ENCODE assay signal across 11 cellular contexts in the genomic region with DNA sequence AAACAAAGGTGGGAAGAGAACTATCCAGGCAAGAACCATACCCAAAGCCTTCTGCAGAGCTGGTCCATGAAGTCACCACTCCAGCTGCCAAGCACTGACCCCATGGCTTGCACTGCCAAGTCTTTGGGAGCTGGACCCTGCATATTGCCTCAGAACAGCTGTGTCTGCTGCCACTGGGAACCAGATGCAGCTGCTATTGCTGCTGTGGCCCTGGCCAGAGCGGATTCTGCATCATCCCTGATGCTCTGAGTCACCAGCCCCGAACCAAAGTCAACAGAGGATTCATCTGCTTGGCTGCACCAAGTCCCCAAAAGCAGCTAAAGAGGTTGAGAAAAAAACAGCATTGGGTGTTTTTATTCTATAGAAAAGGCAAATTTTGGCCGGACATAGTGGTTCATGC. TPM values are rescaled to one million over a fixed set of nuclear protein-coding genes. Genes with fewer than 3 reads are reported as not detected.
DNase-seq lines count a peak whose midpoint lies in the region; ATAC-seq and TF ChIP-seq lines count a peak whose summit lies in the region.
"Had no signal": no experiment of that assay in that cellular context is flagged by ENCODE, and none has a peak within 500 bp of the region (broad histone marks: within the 10 kb centered on the region; RNA-seq: fewer than 3 reads in every experiment).

No MANE protein-coding gene starts in this region.

- no peak overlapping the region for H3K27ac ChIP-seq in heart left ventricle

- peak overlapping the region; percentile 62 for H3K4me2 ChIP-seq in skeletal muscle satellite cell (ENCODE audit: low read length)

- H3K27me3 ChIP-seq in heart left ventricle (no peaks in the 10 kb centered on the region), skeletal muscle satellite cell (ENCODE audit: control insufficient read depth, insufficient read depth, low read length) (no peaks in the 10 kb centered on the region)
- H3K27me3 ChIP-seq: transverse colon had no signal

- ATAC-seq in heart left ventricle, result peak; percentile 60 to 96 (median 82)

- no peak for TF ChIP-seq POLR2A in heart left ventricle (IDR thresholded peaks at IDR 0.05)

- H3K9me3 ChIP-seq in heart left ventricle, result no peaks in the 10 kb centered on the region
- no peaks in the 10 kb centered on the region for H3K9me3 ChIP-seq in skeletal muscle satellite cell (replicated peaks; ENCODE audit: low read length)
- H3K9me3 ChIP-seq: transverse colon had no signal

- no peaks in the 10 kb centered on the region for H3K36me3 ChIP-seq in heart left ventricle
- no peaks in the 10 kb centered on the region for H3K36me3 ChIP-seq in skeletal muscle satellite cell (ENCODE audit: insufficient read depth, low read length)
- H3K36me3 ChIP-seq: transverse colon had no signal

- DNase-seq in HCEC 1CT (peak; percentile 96), amygdala (lab: John Stamatoyannopoulos, UW) (peak in 46 of 56 donors; percentile 3 to 84 (median 43)), heart left ventricle (peak in 4 of 5 donors; percentile 35 to 84 (median 73)), NCI-H1048 (lab: John Stamatoyannopoulos, UW) (no peak), NOMO-1 treated with dmso at 0.1 percent for 144 hours (lab: John Stamatoyannopoulos, UW; ENCODE audit: unreplicated experiment) (no peak), T-helper 1 cell (no peak)
- DNase-seq: activated CD4-positive, alpha-beta memory T cell treated with anti-CD3 and anti-CD28 coated beads for 36 hours; cortex of kidney; NCI-H524; transverse colon had no signal

- peak overlapping the region; percentile 28 for H3K9ac ChIP-seq in skeletal muscle satellite cell (ENCODE audit: low read depth, low read length)

- intact Hi-C loops in heart left ventricle (cut with DNase I), result loop anchor here in 1 of 10 donors (10.0 kb wide), 1 partner anchor 79 kb away; a partner anchor contains a TSS

- H3K4me1 ChIP-seq in heart left ventricle (peaks cover 0 to 53% (median 9%) of the 10 kb centered on the region in 12 donors), skeletal muscle satellite cell (ENCODE audit: control insufficient read depth, insufficient read depth, low read length) (peaks cover 56% of the 10 kb centered on the region)

- no peak overlapping the region for H3K4me3 ChIP-seq in heart left ventricle
- H3K4me3 ChIP-seq in skeletal muscle satellite cell (ENCODE audit: low read length), result peak overlapping the region; percentile 2
- H3K4me3 ChIP-seq: transverse colon had no signal

- TF ChIP-seq CTCF in heart left ventricle (IDR thresholded peaks at IDR 0.05), result no peak

- 73 to 89% (median 84%) methylated on average over 3 of the region's 3 CpGs for WGBS in heart left ventricle, 4 donors

RNA-seq across cellular contexts. Expression of a gene that starts 39.2 kb away (rescaled TPM):
- total RNA-seq in heart left ventricle, result 10 to 100 TPM in 2 of 9 donors, 1 to 10 TPM in 7; 4.9 to 24.9 (median 6.5) TPM
- polyA plus RNA-seq in heart left ventricle, result 1 to 10 TPM; 1.7 to 7.0 TPM
- total RNA-seq in skeletal muscle satellite cell (2012; rRNA removed), result 3.3 and 3.5 TPM in 2 replicates

Comparison
In these comparisons a context has a peak if more than half of its experiments do, and no peak if none do; other contexts are left out.
1. DNase-seq: peak in HCEC 1CT (single experiment), amygdala (46 of 56) and heart left ventricle (4 of 5); none in NCI-H1048 (single experiment), NOMO-1 treated with dmso at 0.1 percent for 144 hours (single experiment) and T-helper 1 cell (0 of 5).